29 cellular contexts compared by ENCODE assay signal in the genomic region with DNA sequence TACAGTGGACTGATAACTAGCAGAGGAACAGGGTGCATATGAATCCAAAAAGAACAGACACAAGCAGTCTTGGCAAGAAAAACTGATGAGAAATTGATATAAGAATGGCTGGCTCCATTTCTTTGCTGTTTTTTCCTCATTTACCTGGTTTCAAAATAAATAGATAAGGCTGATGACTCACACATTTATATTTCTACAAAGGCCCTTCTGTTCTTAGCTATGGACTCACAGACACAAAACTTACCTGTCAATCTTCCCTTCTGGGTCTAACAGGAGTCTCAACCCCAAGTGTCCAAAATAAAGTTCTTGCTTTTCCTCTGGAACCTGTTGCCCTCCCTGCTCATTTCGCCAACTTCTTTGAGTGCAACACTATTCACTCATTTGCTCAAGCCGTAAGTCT. TPM values are rescaled to one million over a fixed set of nuclear protein-coding genes. Genes with fewer than 3 reads are reported as not detected.
"Had no signal": no experiment of that assay in that cellular context is flagged by ENCODE, and none has a peak within 500 bp of the region (broad histone marks: within the 10 kb centered on the region; RNA-seq: fewer than 3 reads in every experiment).

No MANE protein-coding gene starts in this region.

- H3K4me1 ChIP-seq: adrenal gland, breast epithelium, heart right ventricle, lower lobe of right lung, neural progenitor cell, prostate gland, right atrium auricular region, tibial artery had no signal

- DNase-seq: activated CD4-positive, alpha-beta T cell treated with anti-CD3 and anti-CD28 coated beads for 4 hours; activated CD4-positive, alpha-beta T cell treated with anti-CD3 and anti-CD28 coated beads, Interleukin-2, amount 50 U/mL, for 48 hours; activated CD8-positive, alpha-beta memory T cell treated with anti-CD3 and anti-CD28 coated beads, Interleukin-2, amount 50 U/mL, for 48 hours; activated naive CD4-positive, alpha-beta T cell; activated T-cell treated with anti-CD3 and anti-CD28 coated beads, Interleukin-2, amount 50 U/mL, for 4 hours; adrenal gland; erythroblast; foreskin fibroblast; heart right ventricle; lower lobe of right lung; mesendoderm; naive thymus-derived CD4-positive, alpha-beta T cell; stimulated activated CD4-positive, alpha-beta T cell treated with anti-CD3 and anti-CD28 coated beads, Interleukin-1b, Interleukin-23, amount 100 ng/mL, for 48 hours; stimulated activated naive CD8-positive, alpha-beta T cell treated with anti-CD3 and anti-CD28 coated beads, Interleukin-15, amount 100 ng/mL, for 72 hours; T-helper 9 cell; tibial artery had no signal

- H3K36me3 ChIP-seq: adrenal gland, breast epithelium, heart right ventricle, lower lobe of right lung, neural progenitor cell, prostate gland, right atrium auricular region, tibial artery had no signal

- H3K9ac ChIP-seq: neural progenitor cell had no signal

- H2AFZ ChIP-seq: neural progenitor cell had no signal

- H3K4me2 ChIP-seq: neural progenitor cell had no signal

- H3K4me3 ChIP-seq: adrenal gland, breast epithelium, coronary artery, heart right ventricle, lower lobe of right lung, neural progenitor cell, prostate gland, right atrium auricular region, tibial artery had no signal

- H3K27ac ChIP-seq: adrenal gland, breast epithelium, coronary artery, heart right ventricle, lower lobe of right lung, neural progenitor cell, prostate gland, right atrium auricular region, tibial artery had no signal

- ATAC-seq: activated T-cell treated with anti-CD3 and anti-CD28 coated beads, Interleukin-2, amount 50 U/mL, for 4 hours; heart right ventricle; lower lobe of right lung; naive thymus-derived CD4-positive, alpha-beta T cell; stimulated activated naive CD8-positive, alpha-beta T cell treated with anti-CD3 and anti-CD28 coated beads, Interleukin-15, amount 100 ng/mL, for 72 hours; WTC11 had no signal

- H3K27me3 ChIP-seq: adrenal gland, breast epithelium, neural progenitor cell, right atrium auricular region, tibial artery had no signal

- H3K9me3 ChIP-seq: adrenal gland, breast epithelium, heart right ventricle, lower lobe of right lung, prostate gland, right atrium auricular region, tibial artery had no signal

RNA-seq across cellular contexts. Expression of a gene that starts 1.0 kb away (rescaled TPM):
- total RNA-seq: activated CD8-positive, alpha-beta memory T cell treated with anti-CD3 and anti-CD28 coated beads for 36 hours; activated T-cell treated with anti-CD3 and anti-CD28 coated beads, Interleukin-2, amount 50 U/mL, for 4 hours; activated T-helper 2 cell treated with anti-CD3 and anti-CD28 coated beads, Interferon-gamma antibody, Interleukin-2, Interleukin-4, amounts not matched to agents 10 μg/mL and 5 μg/mL and 100 μg/mL, durations not matched to agents 14 hours and 24 hours and 36 hours; adrenal gland; astrocyte; fibroblast of lung; heart right ventricle; lower lobe of right lung; naive thymus-derived CD4-positive, alpha-beta T cell; osteoblast; prostate gland; right atrium auricular region; T-helper 1 cell treated with Interleukin-12 subunit alpha and Interleukin-12 subunit beta and Interleukin-4 antibody, amounts not matched to agents 30 ng/mL and 1 ng/mL, for 36 hours; WTC11 had no signal
- polyA plus RNA-seq: fibroblast of lung; heart right ventricle; keratinocyte; naive thymus-derived CD4-positive, alpha-beta T cell had no signal
